ENCODE assay signal across 8 cellular contexts in the genomic region with DNA sequence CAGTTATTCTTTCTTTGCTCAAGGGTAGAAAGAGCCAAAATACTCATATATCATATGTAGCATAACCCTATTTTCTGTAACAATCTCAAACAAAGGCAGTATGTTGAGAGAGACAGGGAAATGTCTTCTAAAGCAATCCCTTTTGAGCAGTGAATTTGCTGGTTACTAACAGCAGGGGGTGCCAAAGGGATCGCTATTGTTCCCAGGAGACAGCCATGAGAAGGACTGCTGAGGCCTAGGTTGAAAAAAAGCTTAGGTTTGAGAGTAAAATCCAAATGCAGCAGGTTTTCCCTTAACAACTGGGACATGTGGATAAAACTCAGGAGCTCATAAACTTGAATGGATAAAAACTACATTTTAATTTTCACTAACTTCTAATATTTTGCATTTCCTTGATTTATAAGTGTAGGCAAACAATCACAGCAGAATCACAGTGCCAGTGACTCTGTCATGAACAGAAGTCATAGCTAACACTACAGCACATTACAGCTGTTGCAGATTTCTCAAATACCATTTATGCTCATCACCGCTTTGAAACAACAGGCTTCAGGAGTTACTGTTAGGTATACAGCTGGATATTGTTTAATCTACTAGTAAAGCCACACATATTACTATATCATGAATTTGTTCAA.
DNase-seq lines count a peak whose midpoint lies in the region; ATAC-seq and TF ChIP-seq lines count a peak whose summit lies in the region.

No MANE protein-coding gene starts in this region.

- DNase-seq in CD14-positive monocyte (ENCODE audit: low spot score) (peak; percentile 60), HAP-1 (ENCODE audit: low spot score in 2 of 2) (peak; percentile 73 to 75), NCI-H226 (peak; percentile 46), activated B cell treated with CpG ODN at 0.5 μM for 24 hours (no peak), colonic mucosa (peak; percentile 76)
- peak in 2 of 3 experiments; percentile 10 to 33 for DNase-seq in stimulated activated CD4-positive, alpha-beta T cell treated with anti-CD3 and anti-CD28 coated beads, TNF-alpha, amount 100 ng/mL, for 4 hours (ENCODE audit: low read depth in 3 of 3)

- no peak overlapping the region for H3K4me3 Mint-ChIP-seq in CD14-positive monocyte
- no peak overlapping the region for H3K4me3 Mint-ChIP-seq in activated B cell treated with CpG ODN at 0.5 μM for 24 hours

- peaks cover 7% of the 10 kb centered on the region for H3K4me1 Mint-ChIP-seq in CD14-positive monocyte
- peaks cover 26% of the 10 kb centered on the region for H3K4me1 Mint-ChIP-seq in activated B cell treated with CpG ODN at 0.5 μM for 24 hours

- H3K4me3 ChIP-seq in HAP-1 = no peak overlapping the region
- H3K4me3 ChIP-seq in colonic mucosa = no peak overlapping the region
- no peak overlapping the region for H3K4me3 ChIP-seq in liver (ENCODE audit: low read depth in 1 of 3, low read length in 3 of 3)

- H3K27ac Mint-ChIP-seq in CD14-positive monocyte (peak overlapping the region in 1 of 7 donors; percentile 77), activated B cell treated with CpG ODN at 0.5 μM for 24 hours (no peak overlapping the region)

- H3K36me3 Mint-ChIP-seq in CD14-positive monocyte = peaks cover 36 to 37% of the 10 kb centered on the region in 2 donors
- H3K36me3 Mint-ChIP-seq in activated B cell treated with CpG ODN at 0.5 μM for 24 hours (ENCODE audit: low read depth) = peaks cover 41% of the 10 kb centered on the region

- CTCF ChIA-PET in activated B cell treated with CpG ODN at 0.5 μM for 24 hours (lab: Charles Lee) = interaction anchor here (0.6 to 3.4 kb wide), 37 partner anchors 11 to 933 kb away, joined by 3 to 15 read pairs (median 3); a partner anchor contains a TSS

- in situ Hi-C loops in HAP-1 (cut with MboI; ENCODE audit: low sequenced_read_pairs) = no loop called here

- H3K27ac ChIP-seq in colonic mucosa (no peak overlapping the region), liver (ENCODE audit: low read depth in 1 of 2, low read length in 2 of 2) (no peak overlapping the region)

- no peaks in the 10 kb centered on the region for H3K27me3 Mint-ChIP-seq in CD14-positive monocyte (ENCODE audit: low read depth in 3 of 3)
- H3K27me3 Mint-ChIP-seq in activated B cell treated with CpG ODN at 0.5 μM for 24 hours = no peaks in the 10 kb centered on the region

- intact Hi-C loops in CD14-positive monocyte (cut with micrococcal nuclease) = loop anchor here (5.0 to 10.0 kb wide), 3 partner anchors 186 to 676 kb away; a partner anchor contains a TSS
- intact Hi-C loops in activated B cell treated with CpG ODN at 0.5 μM for 24 hours (cut with micrococcal nuclease) = loop anchor here (1.0 to 10.0 kb wide), 8 partner anchors 72 to 932 kb away; a partner anchor contains a TSS
- intact Hi-C loops in colonic mucosa (cut with DNase I) = loop anchor here (2.0 to 10.0 kb wide), 2 partner anchors 72 to 144 kb away; no protein-coding TSS in a partner anchor

- POLR2A ChIA-PET in activated B cell treated with CpG ODN at 0.5 μM for 24 hours (lab: Charles Lee) = interaction anchor here (0.9 to 1.4 kb wide), 2 partner anchors 23 to 92 kb away, joined by 3 read pairs; no protein-coding TSS in a partner anchor

- H3K36me3 ChIP-seq in HAP-1 (replicated peaks) (no peaks in the 10 kb centered on the region), colonic mucosa (no peaks in the 10 kb centered on the region), liver (ENCODE audit: control insufficient read depth in 4 of 4, insufficient read depth in 3 of 4, low read depth in 1 of 4, low read length in 3 of 4) (peaks cover 0 to 1% (median 0%) of the 10 kb centered on the region in 4 donors)

- H3K4me1 ChIP-seq in HAP-1 (peaks cover 9% of the 10 kb centered on the region), colonic mucosa (no peaks in the 10 kb centered on the region), liver (ENCODE audit: control insufficient read depth in 4 of 4, insufficient read depth in 4 of 4, low read length in 3 of 4) (no peaks in the 10 kb centered on the region)

- ATAC-seq in activated B cell treated with CpG ODN at 0.5 μM for 24 hours (ENCODE audit: low read depth) (peak; percentile 83), GM18519 (IDR thresholded peaks at IDR 0.05; ENCODE audit: low FRiP score, unreplicated experiment) (no peak)

- H3K9me3 ChIP-seq in HAP-1 = no peaks in the 10 kb centered on the region
- H3K9me3 ChIP-seq in colonic mucosa = no peaks in the 10 kb centered on the region
- H3K9me3 ChIP-seq in liver (ENCODE audit: control insufficient read depth in 4 of 4, low read length in 3 of 4) = no peaks in the 10 kb centered on the region

- peak; percentile 80 for TF ChIP-seq CTCF in CD14-positive monocyte (IDR thresholded peaks at IDR 0.05)
- no peak for TF ChIP-seq CTCF in activated B cell treated with CpG ODN at 0.5 μM for 24 hours (IDR thresholded peaks at IDR 0.05)
- peak; percentile 82 for TF ChIP-seq CTCF in colonic mucosa (IDR thresholded peaks at IDR 0.05)
- TF ChIP-seq CTCF in liver (IDR thresholded peaks at IDR 0.05; ENCODE audit: low read depth, low read length, missing input control) = peak; percentile 84

- H3K27me3 ChIP-seq in HAP-1 (ENCODE audit: low read depth) (no peaks in the 10 kb centered on the region), colonic mucosa (no peaks in the 10 kb centered on the region), liver (ENCODE audit: control insufficient read depth in 4 of 4, insufficient read depth in 4 of 4, low read length in 3 of 4) (no peaks in the 10 kb centered on the region)

- WGBS in liver = 48% methylated on average over 2 of the region's 2 CpGs

- H3K9ac ChIP-seq in colonic mucosa (ENCODE audit: low read depth in 2 of 2, low read length in 2 of 2) (no peak overlapping the region), liver (ENCODE audit: low read depth in 1 of 2, low read length in 2 of 2) (no peak overlapping the region)

- peak; percentile 96 to 98 for TF ChIP-seq RAD21 in liver (IDR thresholded peaks at IDR 0.05)

- H3K9me3 Mint-ChIP-seq in CD14-positive monocyte (no peaks in the 10 kb centered on the region), activated B cell treated with CpG ODN at 0.5 μM for 24 hours (no peaks in the 10 kb centered on the region)

TF ChIP-seq in liver, 16 proteins besides CTCF, POLR2A, EP300 and RAD21 (continues in another document):
- no peak for TF ChIP-seq JUND (IDR thresholded peaks at IDR 0.05)
- TF ChIP-seq GABPA (IDR thresholded peaks at IDR 0.05 in 1 of 2, conservative IDR thresholded peaks at IDR 0.05 in 1 of 2) = no peak
- TF ChIP-seq, protein P1, sequence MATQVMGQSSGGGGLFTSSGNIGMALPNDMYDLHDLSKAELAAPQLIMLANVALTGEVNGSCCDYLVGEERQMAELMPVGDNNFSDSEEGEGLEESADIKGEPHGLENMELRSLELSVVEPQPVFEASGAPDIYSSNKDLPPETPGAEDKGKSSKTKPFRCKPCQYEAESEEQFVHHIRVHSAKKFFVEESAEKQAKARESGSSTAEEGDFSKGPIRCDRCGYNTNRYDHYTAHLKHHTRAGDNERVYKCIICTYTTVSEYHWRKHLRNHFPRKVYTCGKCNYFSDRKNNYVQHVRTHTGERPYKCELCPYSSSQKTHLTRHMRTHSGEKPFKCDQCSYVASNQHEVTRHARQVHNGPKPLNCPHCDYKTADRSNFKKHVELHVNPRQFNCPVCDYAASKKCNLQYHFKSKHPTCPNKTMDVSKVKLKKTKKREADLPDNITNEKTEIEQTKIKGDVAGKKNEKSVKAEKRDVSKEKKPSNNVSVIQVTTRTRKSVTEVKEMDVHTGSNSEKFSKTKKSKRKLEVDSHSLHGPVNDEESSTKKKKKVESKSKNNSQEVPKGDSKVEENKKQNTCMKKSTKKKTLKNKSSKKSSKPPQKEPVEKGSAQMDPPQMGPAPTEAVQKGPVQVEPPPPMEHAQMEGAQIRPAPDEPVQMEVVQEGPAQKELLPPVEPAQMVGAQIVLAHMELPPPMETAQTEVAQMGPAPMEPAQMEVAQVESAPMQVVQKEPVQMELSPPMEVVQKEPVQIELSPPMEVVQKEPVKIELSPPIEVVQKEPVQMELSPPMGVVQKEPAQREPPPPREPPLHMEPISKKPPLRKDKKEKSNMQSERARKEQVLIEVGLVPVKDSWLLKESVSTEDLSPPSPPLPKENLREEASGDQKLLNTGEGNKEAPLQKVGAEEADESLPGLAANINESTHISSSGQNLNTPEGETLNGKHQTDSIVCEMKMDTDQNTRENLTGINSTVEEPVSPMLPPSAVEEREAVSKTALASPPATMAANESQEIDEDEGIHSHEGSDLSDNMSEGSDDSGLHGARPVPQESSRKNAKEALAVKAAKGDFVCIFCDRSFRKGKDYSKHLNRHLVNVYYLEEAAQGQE (IDR thresholded peaks at IDR 0.05) = no peak
- no peak for TF ChIP-seq FOXA2 (IDR thresholded peaks at IDR 0.05)
- TF ChIP-seq EGR1 (IDR thresholded peaks at IDR 0.05; ENCODE audit: low read depth in 2 of 2) = no peak
- TF ChIP-seq, protein P2, sequence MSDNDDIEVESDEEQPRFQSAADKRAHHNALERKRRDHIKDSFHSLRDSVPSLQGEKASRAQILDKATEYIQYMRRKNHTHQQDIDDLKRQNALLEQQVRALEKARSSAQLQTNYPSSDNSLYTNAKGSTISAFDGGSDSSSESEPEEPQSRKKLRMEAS (IDR thresholded peaks at IDR 0.05) = no peak
- peak in 1 of 2 donors; percentile 7 for TF ChIP-seq HNF4A (conservative IDR thresholded peaks at IDR 0.05)
- no peak for TF ChIP-seq SP1 (IDR thresholded peaks at IDR 0.05)
- TF ChIP-seq, protein P3, sequence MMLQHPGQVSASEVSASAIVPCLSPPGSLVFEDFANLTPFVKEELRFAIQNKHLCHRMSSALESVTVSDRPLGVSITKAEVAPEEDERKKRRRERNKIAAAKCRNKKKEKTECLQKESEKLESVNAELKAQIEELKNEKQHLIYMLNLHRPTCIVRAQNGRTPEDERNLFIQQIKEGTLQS (IDR thresholded peaks at IDR 0.05) = no peak
- peak; percentile 34 for TF ChIP-seq YY1 (IDR thresholded peaks at IDR 0.05)
- TF ChIP-seq HNF4G (IDR thresholded peaks at IDR 0.05) = no peak
- TF ChIP-seq RXRA (IDR thresholded peaks at IDR 0.05) = peak in 1 of 2 donors; percentile 5
- no peak for TF ChIP-seq NR2F2 (IDR thresholded peaks at IDR 0.05)
- TF ChIP-seq, protein P4, sequence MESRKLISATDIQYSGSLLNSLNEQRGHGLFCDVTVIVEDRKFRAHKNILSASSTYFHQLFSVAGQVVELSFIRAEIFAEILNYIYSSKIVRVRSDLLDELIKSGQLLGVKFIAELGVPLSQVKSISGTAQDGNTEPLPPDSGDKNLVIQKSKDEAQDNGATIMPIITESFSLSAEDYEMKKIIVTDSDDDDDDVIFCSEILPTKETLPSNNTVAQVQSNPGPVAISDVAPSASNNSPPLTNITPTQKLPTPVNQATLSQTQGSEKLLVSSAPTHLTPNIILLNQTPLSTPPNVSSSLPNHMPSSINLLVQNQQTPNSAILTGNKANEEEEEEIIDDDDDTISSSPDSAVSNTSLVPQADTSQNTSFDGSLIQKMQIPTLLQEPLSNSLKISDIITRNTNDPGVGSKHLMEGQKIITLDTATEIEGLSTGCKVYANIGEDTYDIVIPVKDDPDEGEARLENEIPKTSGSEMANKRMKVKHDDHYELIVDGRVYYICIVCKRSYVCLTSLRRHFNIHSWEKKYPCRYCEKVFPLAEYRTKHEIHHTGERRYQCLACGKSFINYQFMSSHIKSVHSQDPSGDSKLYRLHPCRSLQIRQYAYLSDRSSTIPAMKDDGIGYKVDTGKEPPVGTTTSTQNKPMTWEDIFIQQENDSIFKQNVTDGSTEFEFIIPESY (IDR thresholded peaks at IDR 0.05) = no peak
